ENCODE assay signal across 9 cellular contexts in genomic region chr2:187261705-187262104, GRCh38.
"Had no signal": no experiment of that assay in that cellular context is flagged by ENCODE, and none has a peak within 500 bp of the region (broad histone marks: within the 10 kb centered on the region; RNA-seq: fewer than 3 reads in every experiment).

No MANE protein-coding gene starts in this region.

- H3K4me3 ChIP-seq: GM23248 had no signal

- H3K9ac ChIP-seq: GM23248, KMS-11 had no signal

- H2AFZ ChIP-seq: GM23248 had no signal

- H3K4me2 ChIP-seq: KMS-11 had no signal

- DNase-seq: GM23248, GOT3, H7, HCEC 1CT, IMR-90, Karpas-422, KBM-7 had no signal

- H3K27ac ChIP-seq: GM23248, HL-60, KMS-11 had no signal
